ENCODE assay signal across 1 cellular context in the genomic region with DNA sequence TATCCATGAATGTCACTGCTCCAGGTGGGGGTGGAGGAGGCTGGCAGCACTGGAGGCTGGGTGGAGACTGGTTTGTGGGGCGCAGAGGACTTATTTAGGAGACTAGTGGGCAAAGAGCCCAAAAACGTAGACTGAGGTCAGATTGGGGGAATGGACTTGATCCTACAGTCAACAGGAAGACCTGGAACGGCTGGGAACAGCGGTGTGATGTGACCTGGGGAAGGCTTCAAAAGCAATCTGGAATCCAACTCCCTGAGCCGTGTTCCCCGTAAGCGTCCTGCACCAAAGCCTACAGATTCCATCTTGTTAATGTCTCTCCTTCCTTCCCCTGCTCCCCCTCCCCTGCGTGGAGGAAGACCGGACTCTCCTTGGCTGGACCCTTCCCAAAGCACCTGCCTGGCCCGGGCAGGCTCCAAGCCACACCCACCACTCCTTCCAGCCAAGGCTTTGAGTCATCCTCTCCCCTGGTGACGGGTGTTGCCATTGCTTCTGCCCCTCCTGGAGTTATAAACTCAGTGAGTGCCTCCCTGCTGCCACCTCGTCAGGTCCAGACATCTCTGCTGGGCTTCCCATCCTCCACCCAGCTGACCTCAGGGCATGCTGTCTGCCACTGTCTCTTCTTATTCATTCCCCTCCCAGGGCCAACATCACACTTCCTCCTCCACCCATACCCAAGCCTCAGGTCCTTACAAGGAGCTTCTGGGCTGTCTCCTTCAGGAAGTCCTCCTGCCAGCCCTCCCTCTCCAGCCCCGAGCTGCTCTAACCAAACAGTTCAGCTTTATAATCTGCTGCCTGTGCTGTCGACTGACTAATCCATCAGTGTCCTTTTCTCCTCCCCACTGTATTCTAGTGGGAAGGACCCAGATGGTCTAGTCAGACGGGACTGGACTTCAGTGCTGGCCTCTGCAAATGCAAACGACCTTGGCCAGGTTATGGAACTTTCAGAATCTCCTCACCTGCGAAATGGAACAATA.
TF ChIP-seq lines count a peak whose summit lies in the region.

No MANE protein-coding gene starts in this region.

TF ChIP-seq in WTC11, 78 proteins besides CTCF, POLR2A, EP300 and RAD21 (continued from another document):
- TF ChIP-seq, protein P1, sequence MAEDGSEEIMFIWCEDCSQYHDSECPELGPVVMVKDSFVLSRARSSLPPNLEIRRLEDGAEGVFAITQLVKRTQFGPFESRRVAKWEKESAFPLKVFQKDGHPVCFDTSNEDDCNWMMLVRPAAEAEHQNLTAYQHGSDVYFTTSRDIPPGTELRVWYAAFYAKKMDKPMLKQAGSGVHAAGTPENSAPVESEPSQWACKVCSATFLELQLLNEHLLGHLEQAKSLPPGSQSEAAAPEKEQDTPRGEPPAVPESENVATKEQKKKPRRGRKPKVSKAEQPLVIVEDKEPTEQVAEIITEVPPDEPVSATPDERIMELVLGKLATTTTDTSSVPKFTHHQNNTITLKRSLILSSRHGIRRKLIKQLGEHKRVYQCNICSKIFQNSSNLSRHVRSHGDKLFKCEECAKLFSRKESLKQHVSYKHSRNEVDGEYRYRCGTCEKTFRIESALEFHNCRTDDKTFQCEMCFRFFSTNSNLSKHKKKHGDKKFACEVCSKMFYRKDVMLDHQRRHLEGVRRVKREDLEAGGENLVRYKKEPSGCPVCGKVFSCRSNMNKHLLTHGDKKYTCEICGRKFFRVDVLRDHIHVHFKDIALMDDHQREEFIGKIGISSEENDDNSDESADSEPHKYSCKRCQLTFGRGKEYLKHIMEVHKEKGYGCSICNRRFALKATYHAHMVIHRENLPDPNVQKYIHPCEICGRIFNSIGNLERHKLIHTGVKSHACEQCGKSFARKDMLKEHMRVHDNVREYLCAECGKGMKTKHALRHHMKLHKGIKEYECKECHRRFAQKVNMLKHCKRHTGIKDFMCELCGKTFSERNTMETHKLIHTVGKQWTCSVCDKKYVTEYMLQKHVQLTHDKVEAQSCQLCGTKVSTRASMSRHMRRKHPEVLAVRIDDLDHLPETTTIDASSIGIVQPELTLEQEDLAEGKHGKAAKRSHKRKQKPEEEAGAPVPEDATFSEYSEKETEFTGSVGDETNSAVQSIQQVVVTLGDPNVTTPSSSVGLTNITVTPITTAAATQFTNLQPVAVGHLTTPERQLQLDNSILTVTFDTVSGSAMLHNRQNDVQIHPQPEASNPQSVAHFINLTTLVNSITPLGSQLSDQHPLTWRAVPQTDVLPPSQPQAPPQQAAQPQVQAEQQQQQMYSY (CRISPR knock-in tag; IDR thresholded peaks at IDR 0.05): peak; percentile 94
- TF ChIP-seq ZNF423 (CRISPR knock-in tag; IDR thresholded peaks at IDR 0.05) (0 out of 2 replicates have a peak, but pooled peaks have one; percentile 27), ZNF121 (CRISPR knock-in tag; IDR thresholded peaks at IDR 0.05) (no peak), CREB1 (CRISPR knock-in tag; IDR thresholded peaks at IDR 0.05) (no peak)
